Comparison of ENCODE assay signal across 1 cellular context in genomic region chr20:436476-436875, GRCh38.
TF ChIP-seq lines count a peak whose summit lies in the region.

No MANE protein-coding gene starts in this region.

TF ChIP-seq in endothelial cell of umbilical vein, 7 proteins besides CTCF, POLR2A, EP300 and RAD21:
- TF ChIP-seq FOS (IDR thresholded peaks at IDR 0.05; ENCODE audit: borderline replicate concordance, insufficient read depth, low read length) (no peak), POLR2AphosphoS5 (IDR thresholded peaks at IDR 0.05; ENCODE audit: insufficient read depth, low read depth, low read length) (no peak), EZH2 (IDR thresholded peaks at IDR 0.05; ENCODE audit: borderline replicate concordance, low read depth, low read length, severe bottlenecking) (no peak), MAX (IDR thresholded peaks at IDR 0.05; ENCODE audit: insufficient read depth, insufficient read length) (no peak), MYC (IDR thresholded peaks at IDR 0.05; ENCODE audit: low read depth, low read length) (no peak), JUN (IDR thresholded peaks at IDR 0.05; ENCODE audit: borderline replicate concordance, insufficient read depth, insufficient read length, low read depth) (no peak), GATA2 (IDR thresholded peaks at IDR 0.05; ENCODE audit: insufficient read depth, insufficient read length, low read depth, low read length) (no peak)
